Comparison of ENCODE assay signal across 17 cellular contexts in the genomic region with DNA sequence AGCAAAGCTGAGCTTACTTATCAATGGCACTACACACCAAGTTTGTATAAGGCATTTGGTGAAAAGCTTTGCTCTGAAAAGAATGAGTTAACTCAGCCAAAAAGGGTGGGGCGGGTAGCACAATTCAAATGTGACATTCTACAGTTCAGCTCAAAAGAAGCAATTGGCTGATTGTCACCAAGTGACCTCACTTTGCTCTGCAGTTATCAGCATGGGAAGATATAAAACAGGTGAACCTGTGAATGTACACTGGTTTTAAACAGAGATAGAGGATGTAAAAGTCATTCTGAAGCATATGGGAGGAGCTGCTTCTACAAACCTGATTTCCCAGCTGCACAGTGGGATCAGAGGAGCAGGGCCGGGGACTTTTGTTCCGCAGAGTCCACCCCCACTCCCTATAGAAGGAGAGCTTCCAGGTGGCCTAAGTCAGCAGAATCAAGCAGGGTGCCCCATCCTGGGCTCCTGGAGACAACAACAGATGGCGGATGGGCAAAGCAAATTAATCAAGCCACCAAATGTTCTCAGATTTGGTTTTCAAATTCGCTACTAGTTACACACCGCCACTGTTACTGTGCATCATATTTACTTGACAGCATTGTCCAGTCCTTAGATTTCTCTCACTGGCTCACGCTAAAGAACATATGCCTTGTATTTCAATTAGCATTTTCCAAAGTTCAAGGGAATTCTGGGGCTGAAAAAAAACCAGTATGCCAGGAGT. TPM values are rescaled to one million over a fixed set of nuclear protein-coding genes. Genes with fewer than 3 reads are reported as not detected.
DNase-seq lines count a peak whose midpoint lies in the region; ATAC-seq and TF ChIP-seq lines count a peak whose summit lies in the region.
"Had no signal": no experiment of that assay in that cellular context is flagged by ENCODE, and none has a peak within 500 bp of the region (broad histone marks: within the 10 kb centered on the region; RNA-seq: fewer than 3 reads in every experiment).

No MANE protein-coding gene starts in this region.

- peak overlapping the region; percentile 31 for H3K4me3 ChIP-seq in WERI-Rb-1 (ENCODE audit: low read depth, low read length)

- H3K27me3 Mint-ChIP-seq in glutamatergic neuron (ENCODE audit: unreplicated experiment) (no peaks in the 10 kb centered on the region), CD14-positive monocyte (ENCODE audit: low read depth in 3 of 3) (peaks cover 8 to 12% (median 8%) of the 10 kb centered on the region in 3 donors)
- H3K27me3 Mint-ChIP-seq: CD4-positive, alpha-beta T cell had no signal

- H3K4me1 Mint-ChIP-seq in glutamatergic neuron (ENCODE audit: low read depth, unreplicated experiment) (peaks cover 20% of the 10 kb centered on the region), CD14-positive monocyte (peaks cover 14% of the 10 kb centered on the region)

- H3K4me3 Mint-ChIP-seq in glutamatergic neuron (ENCODE audit: unreplicated experiment) (no peak overlapping the region), CD14-positive monocyte (no peak overlapping the region)
- H3K4me3 Mint-ChIP-seq: CD4-positive, alpha-beta T cell had no signal

- H3K9me3 Mint-ChIP-seq in glutamatergic neuron (ENCODE audit: unreplicated experiment), result peaks cover 2% of the 10 kb centered on the region
- H3K9me3 Mint-ChIP-seq in CD14-positive monocyte, result peaks cover 0 to 1% (median 0%) of the 10 kb centered on the region in 7 donors
- H3K9me3 Mint-ChIP-seq: CD4-positive, alpha-beta T cell had no signal

- ATAC-seq in HG03469 (IDR thresholded peaks at IDR 0.05; ENCODE audit: unreplicated experiment), result no peak
- no peak for ATAC-seq in GM18907 (IDR thresholded peaks at IDR 0.05; ENCODE audit: unreplicated experiment)
- ATAC-seq: PC-3 had no signal

- H3K27me3 ChIP-seq in WERI-Rb-1 (ENCODE audit: insufficient read depth, low read depth, severe bottlenecking), result no peaks in the 10 kb centered on the region

- intact Hi-C loops in CD14-positive monocyte (cut with micrococcal nuclease), result no loop called here

- peak; percentile 90 for DNase-seq in NCI-H2171 treated with DMSO at 0.1 percent for 48 hours (lab: John Stamatoyannopoulos, UW)
- DNase-seq in WERI-Rb-1, result peak; percentile 84
- no peak for DNase-seq in glutamatergic neuron
- DNase-seq in retina, result peak; percentile 33
- no peak for DNase-seq in HK-2 (ENCODE audit: unreplicated experiment)
- no peak for DNase-seq in CD14-positive monocyte (ENCODE audit: low spot score)
- DNase-seq: ACHN; CD4-positive, alpha-beta T cell; KBM-7; NCI-H1048; NK-92 treated with Interleukin-12 subunit alpha and Interleukin-12 subunit beta, amount 100 ng/mL, for 24 hours; PC-3 had no signal

- no peaks in the 10 kb centered on the region for H3K36me3 ChIP-seq in WERI-Rb-1

- H3K36me3 Mint-ChIP-seq in glutamatergic neuron (ENCODE audit: unreplicated experiment) (no peaks in the 10 kb centered on the region), CD14-positive monocyte (no peaks in the 10 kb centered on the region)

- H3K9me3 ChIP-seq in WERI-Rb-1 (ENCODE audit: severe bottlenecking), result no peaks in the 10 kb centered on the region

- TF ChIP-seq CTCF in WERI-Rb-1 (IDR thresholded peaks at IDR 0.05; ENCODE audit: low read depth, low read length) (no peak), glutamatergic neuron (IDR thresholded peaks at IDR 0.05; ENCODE audit: partially characterized antibody, unreplicated experiment) (no peak), CD14-positive monocyte (IDR thresholded peaks at IDR 0.05) (no peak)

- peak overlapping the region; percentile 84 for H3K27ac Mint-ChIP-seq in glutamatergic neuron (ENCODE audit: unreplicated experiment)
- no peak overlapping the region for H3K27ac Mint-ChIP-seq in CD14-positive monocyte
- H3K27ac Mint-ChIP-seq: CD4-positive, alpha-beta T cell had no signal

- peak overlapping the region; percentile 90 for H3K27ac ChIP-seq in WERI-Rb-1

RNA-seq across cellular contexts. Expression of a gene that starts 27.5 kb away (rescaled TPM):
- total RNA-seq in glutamatergic neuron (ENCODE audit: unreplicated experiment), result not detected
- not detected for polyA plus RNA-seq in CD14-positive monocyte
- total RNA-seq: CD4-positive, alpha-beta T cell; Daoy; NCI-H460; PC-3; SK-MEL-5 had no signal

Comparison
In these comparisons a context has a peak if more than half of its experiments do, and no peak if none do; other contexts are left out.
1. DNase-seq: peak in NCI-H2171 treated with DMSO at 0.1 percent for 48 hours (single experiment), WERI-Rb-1 (single experiment) and retina (single experiment); none in glutamatergic neuron (single experiment), HK-2 (single experiment) and CD14-positive monocyte (single experiment).